9 cellular contexts compared by ENCODE assay signal in genomic region chr17:9890124-9890523, GRCh38. TPM values are rescaled to one million over a fixed set of nuclear protein-coding genes. Genes with fewer than 3 reads are reported as not detected.
DNase-seq lines count a peak whose midpoint lies in the region; ATAC-seq and TF ChIP-seq lines count a peak whose summit lies in the region.
"Had no signal": no experiment of that assay in that cellular context is flagged by ENCODE, and none has a peak within 500 bp of the region (broad histone marks: within the 10 kb centered on the region; RNA-seq: fewer than 3 reads in every experiment).

No MANE protein-coding gene starts in this region.

- H3K36me3 ChIP-seq in GM23248 (ENCODE audit: low read depth) (no peaks in the 10 kb centered on the region), SJCRH30 (no peaks in the 10 kb centered on the region)

- H3K4me2 ChIP-seq in GM23248 (ENCODE audit: unreplicated experiment): no peak overlapping the region

- H4K20me1 ChIP-seq in GM23248 (ENCODE audit: insufficient read depth): no peaks in the 10 kb centered on the region

- H3K4me1 ChIP-seq in GM23248 (ENCODE audit: insufficient read depth) (peaks cover 9% of the 10 kb centered on the region), SJCRH30 (no peaks in the 10 kb centered on the region)

- in situ Hi-C loops in GM23248 (cut with MboI): no loop called here

- no peak overlapping the region for H2AFZ ChIP-seq in GM23248

- DNase-seq in AG10803 (ENCODE audit: low read depth) (no peak), GM23248 (peak; percentile 53), SJCRH30 (peak; percentile 11 to 35), iPS DF 19.7 (ENCODE audit: low read depth, low spot score) (peak; percentile 54), NCI-H146 (lab: John Stamatoyannopoulos, UW) (no peak), midbrain (lab: John Stamatoyannopoulos, UW) (no peak)
- DNase-seq: activated CD8-positive, alpha-beta memory T cell treated with anti-CD3 and anti-CD28 coated beads, Interleukin-2, amount 10 ng/mL, durations not matched to agents 7 days and 5 days had no signal

- no peak overlapping the region for H3K9ac ChIP-seq in GM23248

- no peak for ATAC-seq in HG03378 (IDR thresholded peaks at IDR 0.05; ENCODE audit: unreplicated experiment)
- ATAC-seq in HG02678 (IDR thresholded peaks at IDR 0.05; ENCODE audit: unreplicated experiment): no peak
- ATAC-seq: activated CD8-positive, alpha-beta memory T cell treated with anti-CD3 and anti-CD28 coated beads, Interleukin-2, amount 10 ng/mL, durations not matched to agents 7 days and 5 days had no signal

- H3K9me3 ChIP-seq in GM23248 (ENCODE audit: low read depth) (no peaks in the 10 kb centered on the region), SJCRH30 (replicated peaks) (no peaks in the 10 kb centered on the region)

- H3K79me2 ChIP-seq in GM23248 (ENCODE audit: insufficient read depth): no peaks in the 10 kb centered on the region

- TF ChIP-seq CTCF in AG10803 (conservative IDR thresholded peaks at IDR 0.05; ENCODE audit: low read length): peak; percentile 62

- H3K27ac ChIP-seq in GM23248 (no peak overlapping the region), SJCRH30 (no peak overlapping the region)

- 48 to 50% methylated on average over 2 of the region's 2 CpGs for WGBS in GM23248 (ENCODE audit: low coverage in 1 of 2, low lambda C conversion rate in 2 of 2, missing lambda C conversion rate in 2 of 2), 2 experiments

- H3F3A ChIP-seq in GM23248 (ENCODE audit: insufficient read depth): peaks cover 10% of the 10 kb centered on the region; the same call in 1 of the 2 replicates

- no peaks in the 10 kb centered on the region for H3K9me2 ChIP-seq in GM23248 (ENCODE audit: insufficient read depth)

- H3K27me3 ChIP-seq in GM23248 (replicated peaks; ENCODE audit: insufficient read depth) (no peaks in the 10 kb centered on the region; the same call in 1 of the 2 replicates), SJCRH30 (no peaks in the 10 kb centered on the region)

- H3K4me3 ChIP-seq in AG10803 (ENCODE audit: low read length) (no peak overlapping the region), GM23248 (no peak overlapping the region), SJCRH30 (no peak overlapping the region)

RNA-seq across cellular contexts. Expression of gene RCVRN, which starts 14.9 kb away (rescaled TPM):
- not detected in 2 replicates for total RNA-seq in GM23248 (2014; rRNA removed; shearing (Covaris generic))
- polyA plus RNA-seq in GM23248 (2016; fragmentation: Nextera tagmentation; extraction: Ambion mirVana): not detected in 2 replicates
- 0.06 TPM in 1 of 2 replicates, not detected in the other for total RNA-seq in SJCRH30 (2014; rRNA removed; shearing (Covaris generic))
- total RNA-seq: activated CD8-positive, alpha-beta memory T cell treated with anti-CD3 and anti-CD28 coated beads, Interleukin-2, amount 10 ng/mL, durations not matched to agents 7 days and 5 days had no signal

Comparison
In these comparisons a context has a peak if more than half of its experiments do, and no peak if none do; other contexts are left out.
1. DNase-seq: peak in GM23248 (single experiment), SJCRH30 (2 of 2) and iPS DF 19.7 (single experiment); none in AG10803 (single experiment), NCI-H146 (single experiment) and midbrain (single experiment).